20 cellular contexts compared by ENCODE assay signal in genomic region chr13:99821741-99822140, GRCh38.
DNase-seq lines count a peak whose midpoint lies in the region; ATAC-seq and TF ChIP-seq lines count a peak whose summit lies in the region.
"Had no signal": no experiment of that assay in that cellular context is flagged by ENCODE, and none has a peak within 500 bp of the region (broad histone marks: within the 10 kb centered on the region; RNA-seq: fewer than 3 reads in every experiment).

No MANE protein-coding gene starts in this region.

- ATAC-seq in sciatic nerve, result no peak
- ATAC-seq: CD8-positive, alpha-beta T cell; SK-N-SH treated with all-trans-retinoic acid at 6 μM for 48 hours had no signal

- H3K4me3 ChIP-seq in HFF-Myc (replicated peaks; ENCODE audit: low read depth, low read length), result no peak overlapping the region
- H3K4me3 ChIP-seq: BLaER1 treated with 17β-estradiol and CSF1 and Interleukin-3, amounts not matched to agents 10 nM and 100 nM; PC-9 had no signal

- H3K27ac ChIP-seq in C4-2B, result peak overlapping the region; percentile 72
- H3K27ac ChIP-seq: BLaER1 treated with 17β-estradiol and CSF1 and Interleukin-3, amounts not matched to agents 10 nM and 100 nM; HL-60; KMS-11; PC-9 had no signal

- DNase-seq in HFF-Myc (ENCODE audit: extremely low read depth, low read depth) (peak; percentile 12), astrocyte of the hippocampus (ENCODE audit: low read depth, low spot score) (peak; percentile 21), myocyte (ENCODE audit: low read depth) (peak; percentile 59), NCI-H1436 treated with DMSO at 0.1 percent for 48 hours (lab: John Stamatoyannopoulos, UW) (no peak), NCI-H2107 treated with DMSO at 0.1 percent for 48 hours (lab: John Stamatoyannopoulos, UW; ENCODE audit: unreplicated experiment) (no peak), sciatic nerve (ENCODE audit: low spot score) (no peak)
- DNase-seq: CD8-positive, alpha-beta T cell; DND-41; GDM1; H9; IMR-90; NCI-H1105; NCI-H1694 treated with DMSO at 0.1 percent for 48 hours; NCI-H2081 treated with DMSO at 0.1 percent for 48 hours had no signal

- no peak for TF ChIP-seq CTCF in C4-2B (conservative IDR thresholded peaks at IDR 0.05)
- TF ChIP-seq CTCF in HFF-Myc (IDR thresholded peaks at IDR 0.05; ENCODE audit: low read depth, low read length, missing control alignments), result no peak

- intact Hi-C loops in sciatic nerve (cut with DNase I), result no loop called here

Comparison
In these comparisons a context has a peak if more than half of its experiments do, and no peak if none do; other contexts are left out.
1. DNase-seq: peak in HFF-Myc (single experiment), astrocyte of the hippocampus (single experiment) and myocyte (single experiment); none in NCI-H1436 treated with DMSO at 0.1 percent for 48 hours (single experiment), NCI-H2107 treated with DMSO at 0.1 percent for 48 hours (single experiment) and sciatic nerve (single experiment).